8 cellular contexts compared by ENCODE assay signal in the genomic region with DNA sequence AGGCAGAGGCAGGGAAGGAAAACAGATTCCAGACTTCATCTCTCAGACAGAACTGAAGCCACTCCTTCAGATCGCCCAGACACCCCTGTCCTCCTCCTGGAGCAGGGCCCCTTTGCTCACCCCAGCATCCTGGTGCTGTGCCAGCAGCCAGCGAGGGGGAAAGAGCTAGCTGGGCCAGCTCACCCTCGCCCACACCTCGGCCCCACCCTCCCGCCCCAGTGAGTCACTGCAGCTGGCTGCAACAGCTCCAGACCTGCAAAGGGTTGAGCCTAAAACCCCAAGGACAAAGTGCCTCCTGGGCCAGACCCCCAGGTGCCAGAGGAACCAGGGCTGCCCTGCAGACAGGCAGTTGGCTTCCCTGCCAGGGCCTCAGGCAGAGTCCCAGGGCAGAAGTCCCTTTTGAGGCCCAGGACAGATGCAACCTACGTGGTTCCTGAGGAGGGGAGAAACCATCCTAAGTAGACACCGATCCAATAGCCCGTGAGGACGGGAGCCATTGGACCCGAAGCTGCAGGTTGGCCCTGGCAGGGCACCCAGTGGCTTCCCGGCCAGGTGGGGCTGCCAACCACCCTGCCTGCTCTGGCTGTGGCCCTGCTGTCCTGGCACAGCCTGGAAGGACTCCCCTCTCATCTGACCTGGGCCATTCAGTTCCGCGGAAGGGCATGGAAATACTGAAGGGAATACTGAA. TPM values are rescaled to one million over a fixed set of nuclear protein-coding genes. Genes with fewer than 3 reads are reported as not detected.
A peak's percentile ranks its signal among the peaks of the same experiment; 100 is the strongest.
DNase-seq lines count a peak whose midpoint lies in the region; ATAC-seq, FAIRE-seq and TF ChIP-seq lines count a peak whose summit lies in the region.

No MANE protein-coding gene starts in this region.

- TF ChIP-seq POLR2A in endothelial cell of umbilical vein (IDR thresholded peaks at IDR 0.05; ENCODE audit: low read depth, low read length) = no peak

- ATAC-seq in natural killer cell treated with Interleukin-12 subunit alpha and Interleukin-12 subunit beta and Interleukin-15 and Interleukin-18, amount 100 ng/mL, for 72 hours = peak; percentile 28 to 55
- ATAC-seq in GM21825 (IDR thresholded peaks at IDR 0.05; ENCODE audit: unreplicated experiment) = no peak
- no peak for ATAC-seq in GM21528 (IDR thresholded peaks at IDR 0.05; ENCODE audit: low FRiP score, unreplicated experiment)

- H2AFZ ChIP-seq in endothelial cell of umbilical vein (ENCODE audit: low read depth, low read length) = no peak overlapping the region

- no peaks in the 10 kb centered on the region for H3K27me3 ChIP-seq in endothelial cell of umbilical vein (ENCODE audit: control insufficient read depth in 2 of 2, insufficient read depth in 2 of 2, low read length in 2 of 2)

- H3K9ac ChIP-seq in endothelial cell of umbilical vein (replicated peaks; ENCODE audit: extremely low read depth, insufficient read depth, low read length) = no peak overlapping the region

- H3K9me1 ChIP-seq in endothelial cell of umbilical vein (replicated peaks; ENCODE audit: control insufficient read depth, extremely low read depth, insufficient read depth, low read length) = no peaks in the 10 kb centered on the region

- H3K27ac ChIP-seq in endothelial cell of umbilical vein (ENCODE audit: insufficient read depth, low read depth, low read length) = peak overlapping the region; percentile 29

- H3K9me3 Mint-ChIP-seq in natural killer cell treated with Interleukin-12 subunit alpha and Interleukin-12 subunit beta and Interleukin-15 and Interleukin-18, amount 100 ng/mL, for 72 hours = no peaks in the 10 kb centered on the region

- peak overlapping the region; percentile 70 to 91 for H3K27ac Mint-ChIP-seq in natural killer cell treated with Interleukin-12 subunit alpha and Interleukin-12 subunit beta and Interleukin-15 and Interleukin-18, amount 100 ng/mL, for 72 hours

- H3K4me3 ChIP-seq in AG09309 (ENCODE audit: control insufficient read depth, low read depth, low read length) (peak overlapping the region; percentile 24), endothelial cell of umbilical vein (replicated peaks in 1 of 3; ENCODE audit: insufficient read depth in 1 of 3, low read depth in 1 of 3, low read length in 3 of 3) (no peak overlapping the region)

- POLR2A ChIA-PET in endothelial cell of umbilical vein (lab: Charles Lee) = interaction anchor here (0.5 to 0.9 kb wide), 4 partner anchors 21 to 724 kb away, joined by 3 to 5 read pairs (median 3); no protein-coding TSS in a partner anchor

- intact Hi-C loops in endothelial cell of umbilical vein (cut with micrococcal nuclease) = no loop called here

- peaks cover 52% of the 10 kb centered on the region for H3K4me1 ChIP-seq in endothelial cell of umbilical vein (ENCODE audit: control insufficient read depth, extremely low read depth, insufficient read depth, low read length)

- peaks cover 7% of the 10 kb centered on the region for H4K20me1 ChIP-seq in endothelial cell of umbilical vein (replicated peaks; ENCODE audit: control insufficient read depth, extremely low read depth, insufficient read depth, low read length)

- H3K36me3 Mint-ChIP-seq in natural killer cell treated with Interleukin-12 subunit alpha and Interleukin-12 subunit beta and Interleukin-15 and Interleukin-18, amount 100 ng/mL, for 72 hours = peaks cover 3% of the 10 kb centered on the region

- peak overlapping the region; percentile 63 for H3K4me3 Mint-ChIP-seq in natural killer cell treated with Interleukin-12 subunit alpha and Interleukin-12 subunit beta and Interleukin-15 and Interleukin-18, amount 100 ng/mL, for 72 hours

- peaks cover 97% of the 10 kb centered on the region for H3K79me2 ChIP-seq in endothelial cell of umbilical vein (ENCODE audit: control insufficient read depth, insufficient read depth, low read length)

- no peaks in the 10 kb centered on the region for H3K9me3 ChIP-seq in endothelial cell of umbilical vein (replicated peaks; ENCODE audit: control insufficient read depth, insufficient read depth, low read length)

- CTCF ChIA-PET in endothelial cell of umbilical vein (lab: Charles Lee) = interaction anchor here (1.0 to 11.2 kb wide), 7 partner anchors 19 to 145 kb away, joined by 4 to 377 read pairs (median 10); partner anchors contain the start of gene EEF1G

- peaks cover 7 to 15% of the 10 kb centered on the region in 2 experiments for H3K36me3 ChIP-seq in endothelial cell of umbilical vein (ENCODE audit: control insufficient read depth in 2 of 2, extremely low read depth in 1 of 2, insufficient read depth in 2 of 2, low read length in 2 of 2)

- FAIRE-seq in endothelial cell of umbilical vein (lab: Jason Lieb, UNC) = peak; percentile 71

- peak overlapping the region; percentile 27 for H3K4me2 ChIP-seq in endothelial cell of umbilical vein (ENCODE audit: insufficient read depth, low read length)

- peaks cover 59 to 60% of the 10 kb centered on the region in 2 donors for H3K4me1 Mint-ChIP-seq in natural killer cell treated with Interleukin-12 subunit alpha and Interleukin-12 subunit beta and Interleukin-15 and Interleukin-18, amount 100 ng/mL, for 72 hours (ENCODE audit: low read depth in 2 of 2)

- H3K27me3 Mint-ChIP-seq in natural killer cell treated with Interleukin-12 subunit alpha and Interleukin-12 subunit beta and Interleukin-15 and Interleukin-18, amount 100 ng/mL, for 72 hours = no peaks in the 10 kb centered on the region

- dilution Hi-C loops in endothelial cell of umbilical vein (cut with MboI; ENCODE audit: extremely low pct_ligation_motif_present, low sequenced_read_pairs) = no loop called here

- no TSS peak for BruUV-seq in endothelial cell of umbilical vein (replicated peaks; lab: Mats Ljungman, UMichigan)

- DNase-seq in AG09309 (ENCODE audit: low read depth) = peak; percentile 74
- DNase-seq in HS-5 (ENCODE audit: low read depth) = peak; percentile 63
- DNase-seq in activated CD4-positive, alpha-beta T cell treated with anti-CD3 and anti-CD28 coated beads for 4 hours = peak; percentile 45 to 59
- DNase-seq in endothelial cell of umbilical vein (ENCODE audit: low read depth, low spot score) = peak; percentile 65
- DNase-seq in natural killer cell treated with Interleukin-12 subunit alpha and Interleukin-12 subunit beta and Interleukin-15 and Interleukin-18, amount 100 ng/mL, for 72 hours (ENCODE audit: low spot score) = no peak
- DNase-seq in UCSD-AML1 (lab: John Stamatoyannopoulos, UW; ENCODE audit: unreplicated experiment) = no peak

- TF ChIP-seq CTCF in AG09309 (IDR thresholded peaks at IDR 0.05; ENCODE audit: control insufficient read depth, insufficient read depth, low read depth, low read length, missing control alignments) (no peak), endothelial cell of umbilical vein (IDR thresholded peaks at IDR 0.05; ENCODE audit: extremely low read depth in 1 of 2, insufficient read depth in 1 of 2, low read depth in 1 of 2, low read length in 2 of 2) (no peak)

TF ChIP-seq in endothelial cell of umbilical vein, 7 proteins besides CTCF, POLR2A, EP300 and RAD21 (continues in another document):
- TF ChIP-seq POLR2AphosphoS5 (IDR thresholded peaks at IDR 0.05; ENCODE audit: insufficient read depth, low read depth, low read length) (peak; percentile 15), MYC (IDR thresholded peaks at IDR 0.05; ENCODE audit: low read depth, low read length) (no peak), JUN (IDR thresholded peaks at IDR 0.05; ENCODE audit: borderline replicate concordance, insufficient read depth, insufficient read length, low read depth) (no peak), FOS (IDR thresholded peaks at IDR 0.05; ENCODE audit: borderline replicate concordance, insufficient read depth, low read length) (no peak)
- TF ChIP-seq, protein P1, sequence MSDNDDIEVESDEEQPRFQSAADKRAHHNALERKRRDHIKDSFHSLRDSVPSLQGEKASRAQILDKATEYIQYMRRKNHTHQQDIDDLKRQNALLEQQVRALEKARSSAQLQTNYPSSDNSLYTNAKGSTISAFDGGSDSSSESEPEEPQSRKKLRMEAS (IDR thresholded peaks at IDR 0.05; ENCODE audit: insufficient read depth, insufficient read length) = no peak

RNA-seq across cellular contexts. Expression of gene AHNAK, which starts 7.2 kb away (rescaled TPM):
- 381 and 436 TPM in 2 replicates for total RNA-seq in endothelial cell of umbilical vein
- polyA plus RNA-seq in endothelial cell of umbilical vein = 25.1 and 35.2 TPM in 2 replicates
- 46.3 and 51.8 TPM in 2 replicates for polyA plus RNA-seq in endothelial cell of umbilical vein (2011; cell fraction: cytosol; rRNA removed)
- 322 and 346 TPM in 2 replicates for polyA plus RNA-seq in endothelial cell of umbilical vein (2011; cell fraction: nucleus; rRNA removed)
- polyA plus RNA-seq in endothelial cell of umbilical vein (2012) = 223 and 321 TPM in 2 replicates
- 219 and 258 TPM in 2 replicates for polyA minus RNA-seq in endothelial cell of umbilical vein
- polyA minus RNA-seq in endothelial cell of umbilical vein (2011; cell fraction: cytosol; rRNA and poly(A)+ RNA removed) = 78.7 TPM
- 446 and 550 TPM in 2 replicates for polyA minus RNA-seq in endothelial cell of umbilical vein (2011; cell fraction: nucleus; rRNA and poly(A)+ RNA removed)
- 10 to 100 TPM; 49.2 to 60.0 TPM for total RNA-seq in natural killer cell treated with Interleukin-12 subunit alpha and Interleukin-12 subunit beta and Interleukin-15 and Interleukin-18, amount 100 ng/mL, for 72 hours

RNA-seq across cellular contexts. Expression of gene EEF1G, which starts 34.3 kb away (rescaled TPM):
- 1,341 and 1,345 TPM in 2 replicates for total RNA-seq in endothelial cell of umbilical vein
- polyA plus RNA-seq in endothelial cell of umbilical vein = 1,723 and 2,133 TPM in 2 replicates
- polyA plus RNA-seq in endothelial cell of umbilical vein (2011; cell fraction: cytosol; rRNA removed) = 2,150 and 2,252 TPM in 2 replicates
- 635 and 665 TPM in 2 replicates for polyA plus RNA-seq in endothelial cell of umbilical vein (2011; cell fraction: nucleus; rRNA removed)
- polyA plus RNA-seq in endothelial cell of umbilical vein (2012) = 1,499 and 2,213 TPM in 2 replicates
- 1,683 and 1,722 TPM in 2 replicates for polyA minus RNA-seq in endothelial cell of umbilical vein
- polyA minus RNA-seq in endothelial cell of umbilical vein (2011; cell fraction: cytosol; rRNA and poly(A)+ RNA removed) = 1,661 TPM
- 130 and 133 TPM in 2 replicates for polyA minus RNA-seq in endothelial cell of umbilical vein (2011; cell fraction: nucleus; rRNA and poly(A)+ RNA removed)
- total RNA-seq in natural killer cell treated with Interleukin-12 subunit alpha and Interleukin-12 subunit beta and Interleukin-15 and Interleukin-18, amount 100 ng/mL, for 72 hours = 1,000 to 10,000 TPM in 1 of 2 donors, 100 to 1,000 TPM in 1; 898 to 1,016 TPM

RNA-seq across cellular contexts. Expression of gene TUT1, which starts 51.9 kb away (rescaled TPM):
- total RNA-seq in endothelial cell of umbilical vein = 16.9 and 17.8 TPM in 2 replicates
- polyA plus RNA-seq in endothelial cell of umbilical vein = 11.5 and 12.7 TPM in 2 replicates
- polyA plus RNA-seq in endothelial cell of umbilical vein (2011; cell fraction: cytosol; rRNA removed) = 7.1 and 9.3 TPM in 2 replicates
- 45.0 and 48.0 TPM in 2 replicates for polyA plus RNA-seq in endothelial cell of umbilical vein (2011; cell fraction: nucleus; rRNA removed)
- 10.6 and 12.9 TPM in 2 replicates for polyA plus RNA-seq in endothelial cell of umbilical vein (2012)
- polyA minus RNA-seq in endothelial cell of umbilical vein = 8.6 and 9.0 TPM in 2 replicates
- 16.0 TPM for polyA minus RNA-seq in endothelial cell of umbilical vein (2011; cell fraction: cytosol; rRNA and poly(A)+ RNA removed)
- polyA minus RNA-seq in endothelial cell of umbilical vein (2011; cell fraction: nucleus; rRNA and poly(A)+ RNA removed) = 5.2 and 7.6 TPM in 2 replicates
- 10 to 100 TPM; 24.1 to 35.7 TPM for total RNA-seq in natural killer cell treated with Interleukin-12 subunit alpha and Interleukin-12 subunit beta and Interleukin-15 and Interleukin-18, amount 100 ng/mL, for 72 hours

Comparison
In these comparisons a context has a peak if more than half of its experiments do, and no peak if none do; other contexts are left out.
1. DNase-seq: peak in AG09309 (single experiment), HS-5 (single experiment), activated CD4-positive, alpha-beta T cell treated with anti-CD3 and anti-CD28 coated beads for 4 hours (2 of 2) and endothelial cell of umbilical vein (single experiment); none in natural killer cell treated with Interleukin-12 subunit alpha and Interleukin-12 subunit beta and Interleukin-15 and Interleukin-18, amount 100 ng/mL, for 72 hours (single experiment) and UCSD-AML1 (single experiment).
2. ATAC-seq: peak in natural killer cell treated with Interleukin-12 subunit alpha and Interleukin-12 subunit beta and Interleukin-15 and Interleukin-18, amount 100 ng/mL, for 72 hours (2 of 2); none in GM21825 (single experiment) and GM21528 (single experiment).